16 cellular contexts compared by ENCODE assay signal in genomic region chr2:66561645-66562336, GRCh38.
DNase-seq lines count a peak whose midpoint lies in the region; ATAC-seq lines count a peak whose summit lies in the region.
"Had no signal": no experiment of that assay in that cellular context is flagged by ENCODE, and none has a peak within 500 bp of the region (broad histone marks: within the 10 kb centered on the region; RNA-seq: fewer than 3 reads in every experiment).

No MANE protein-coding gene starts in this region.

- H3K36me3 ChIP-seq in HUES64 (ENCODE audit: insufficient read depth, low read length): no peaks in the 10 kb centered on the region
- H3K36me3 ChIP-seq in SK-N-MC (ENCODE audit: insufficient read depth, low read length): peaks cover 87% of the 10 kb centered on the region
- H3K36me3 ChIP-seq in aorta (ENCODE audit: control insufficient read depth in 1 of 2, insufficient read depth in 2 of 2, low read length in 1 of 2): no peaks in the 10 kb centered on the region
- H3K36me3 ChIP-seq: gastrocnemius medialis, HAP-1 had no signal

- H3K4me3 ChIP-seq in HUES64 (ENCODE audit: low read length) (no peak overlapping the region), SK-N-MC (no peak overlapping the region), aorta (ENCODE audit: low read length in 2 of 2) (no peak overlapping the region)
- H3K4me3 ChIP-seq: gastrocnemius medialis, HAP-1, skin epidermis had no signal

- H3K9me3 ChIP-seq in HUES64 (ENCODE audit: insufficient read depth, low read depth, low read length) (no peaks in the 10 kb centered on the region), SK-N-MC (ENCODE audit: low read depth, low read length) (no peaks in the 10 kb centered on the region), aorta (ENCODE audit: control insufficient read depth, low read length) (no peaks in the 10 kb centered on the region)
- H3K9me3 ChIP-seq: gastrocnemius medialis, HAP-1 had no signal

- peaks cover 25% of the 10 kb centered on the region for H3K4me1 ChIP-seq in HUES64 (ENCODE audit: insufficient read depth, low read length)
- peaks cover 2 to 7% of the 10 kb centered on the region in 2 donors for H3K4me1 ChIP-seq in aorta (ENCODE audit: control insufficient read depth in 1 of 2, insufficient read depth in 2 of 2, low read length in 2 of 2)
- H3K4me1 ChIP-seq: gastrocnemius medialis had no signal

- WGBS in HUES64: 40% methylated on average over 3 of the region's 3 CpGs
- 55% methylated on average over 3 of the region's 3 CpGs for WGBS in aorta, 2 donors

- intact Hi-C loops in aorta (cut with DNase I): no loop called here

- peak overlapping the region; percentile 55 for H3K27ac ChIP-seq in HUES64 (ENCODE audit: low read depth, low read length)
- H3K27ac ChIP-seq in SK-N-MC: peak overlapping the region; percentile 68
- peak overlapping the region in 1 of 2 donors; percentile 76 for H3K27ac ChIP-seq in aorta (ENCODE audit: low read depth in 1 of 2, low read length in 2 of 2)
- H3K27ac ChIP-seq: gastrocnemius medialis, skin epidermis had no signal

- no peak overlapping the region for H3K9ac ChIP-seq in HUES64 (ENCODE audit: low read depth, low read length)
- H3K9ac ChIP-seq in SK-N-MC (ENCODE audit: insufficient read length): peak overlapping the region; percentile 2

- DNase-seq in SK-N-MC (ENCODE audit: low read depth, low spot score): no peak
- DNase-seq in kidney tubule cell (ENCODE audit: low spot score): peak; percentile 55
- peak; percentile 49 for DNase-seq in retina
- no peak for DNase-seq in SK-N-DZ (ENCODE audit: low spot score)
- no peak for DNase-seq in aorta
- DNase-seq: activated CD4-positive, alpha-beta T cell treated with anti-CD3 and anti-CD28 coated beads, Interleukin-2, amount 50 U/mL, for 1 hour; CD4-positive, CD25-positive, alpha-beta regulatory T cell; gastrocnemius medialis; NCI-H1417 treated with DMSO at 0.1 percent for 48 hours; NCI-H524 had no signal

- no peaks in the 10 kb centered on the region for H3K27me3 ChIP-seq in HUES64 (ENCODE audit: insufficient read depth, low read length)
- H3K27me3 ChIP-seq in aorta (ENCODE audit: control insufficient read depth in 1 of 2, insufficient read depth in 2 of 2, low read length in 1 of 2): no peaks in the 10 kb centered on the region
- H3K27me3 ChIP-seq: gastrocnemius medialis had no signal

- ATAC-seq in HG03439 (IDR thresholded peaks at IDR 0.05; ENCODE audit: unreplicated experiment): no peak
- ATAC-seq in HG03432 (IDR thresholded peaks at IDR 0.05; ENCODE audit: unreplicated experiment): no peak
- ATAC-seq in aorta (ENCODE audit: low FRiP score): no peak
- ATAC-seq: gastrocnemius medialis; natural killer cell treated with Interleukin-12 subunit alpha and Interleukin-12 subunit beta and Interleukin-15 and Interleukin-18, amount 100 ng/mL, for 72 hours had no signal

Comparison
In these comparisons a context has a peak if more than half of its experiments do, and no peak if none do; other contexts are left out.
1. DNase-seq: peak in kidney tubule cell (single experiment) and retina (single experiment); none in SK-N-MC (single experiment), SK-N-DZ (single experiment) and aorta (0 of 2).